In the genomic region with DNA sequence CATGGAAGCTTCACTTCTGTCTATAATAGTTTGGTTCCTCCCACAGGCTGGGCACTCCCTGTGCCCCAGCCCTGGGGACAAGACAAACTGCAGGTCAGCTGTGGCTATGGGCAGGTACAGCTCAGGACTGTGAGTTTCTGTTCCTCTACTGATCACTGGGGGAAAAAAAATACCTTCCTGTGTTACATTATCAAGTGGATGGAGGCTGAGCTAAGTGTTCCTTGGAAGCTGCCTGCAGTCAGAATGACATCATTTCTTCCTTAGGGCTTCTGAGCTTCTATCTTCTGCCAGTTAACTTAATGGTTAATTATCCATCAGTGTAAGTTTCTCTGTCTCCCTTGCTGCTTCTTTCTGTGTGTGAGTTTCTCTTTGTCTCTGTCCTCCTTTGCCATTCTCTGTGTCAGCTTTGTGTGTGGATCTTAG, we compare ENCODE assay signal across 9 cellular contexts. TPM values are rescaled to one million over a fixed set of nuclear protein-coding genes. Genes with fewer than 3 reads are reported as not detected.
DNase-seq lines count a peak whose midpoint lies in the region; ATAC-seq, FAIRE-seq and TF ChIP-seq lines count a peak whose summit lies in the region.
"Had no signal": no experiment of that assay in that cellular context is flagged by ENCODE, and none has a peak within 500 bp of the region (broad histone marks: within the 10 kb centered on the region; RNA-seq: fewer than 3 reads in every experiment).

No MANE protein-coding gene starts in this region.

- peak; percentile 88 for ATAC-seq in GM18498 (IDR thresholded peaks at IDR 0.05; ENCODE audit: unreplicated experiment)
- ATAC-seq in GM21360 (IDR thresholded peaks at IDR 0.05; ENCODE audit: unreplicated experiment): peak; percentile 72
- peak; percentile 78 for ATAC-seq in HG03432 (IDR thresholded peaks at IDR 0.05; ENCODE audit: unreplicated experiment)

- no peaks in the 10 kb centered on the region for H3K36me3 ChIP-seq in bronchial epithelial cell (ENCODE audit: control insufficient read depth, insufficient read depth, low read length)
- no peaks in the 10 kb centered on the region for H3K36me3 ChIP-seq in breast epithelium
- H3K36me3 ChIP-seq in small intestine (ENCODE audit: control insufficient read depth in 2 of 2, insufficient read depth in 2 of 2, low read length in 2 of 2): no peaks in the 10 kb centered on the region

- peaks cover 5% of the 10 kb centered on the region for H3K27me3 ChIP-seq in bronchial epithelial cell (ENCODE audit: control insufficient read depth, insufficient read depth, low read length)
- H3K27me3 ChIP-seq in breast epithelium: peaks cover 0 to 25% of the 10 kb centered on the region in 2 donors
- H3K27me3 ChIP-seq in small intestine (ENCODE audit: control insufficient read depth in 2 of 2, insufficient read depth in 2 of 2, low read length in 2 of 2): no peaks in the 10 kb centered on the region

- TF ChIP-seq POLR2A in breast epithelium (IDR thresholded peaks at IDR 0.05): no peak

- H3K4me3 ChIP-seq in bronchial epithelial cell (ENCODE audit: low read depth, low read length) (no peak overlapping the region), breast epithelium (no peak overlapping the region), small intestine (ENCODE audit: low read depth in 1 of 2, low read length in 2 of 2) (no peak overlapping the region)

- intact Hi-C loops in breast epithelium (cut with DNase I; ENCODE audit: low total_unique reads): no loop called here

- DNase-seq in bronchial epithelial cell (ENCODE audit: low read depth) (peak; percentile 15), breast epithelium (ENCODE audit: low spot score in 2 of 2) (no peak), GOT3 (lab: John Stamatoyannopoulos, UW) (no peak), ureter (ENCODE audit: low spot score) (no peak), small intestine (no peak)

- H3K9me3 ChIP-seq in breast epithelium (no peaks in the 10 kb centered on the region), small intestine (ENCODE audit: control insufficient read depth, low read depth) (no peaks in the 10 kb centered on the region)

- H3K27ac ChIP-seq in breast epithelium (no peak overlapping the region), small intestine (ENCODE audit: low read depth in 1 of 2, low read length in 1 of 2) (no peak overlapping the region)

- H3K4me1 ChIP-seq in breast epithelium (no peaks in the 10 kb centered on the region), small intestine (ENCODE audit: control insufficient read depth in 2 of 2, insufficient read depth in 1 of 2, low read depth in 1 of 2, low read length in 1 of 2) (no peaks in the 10 kb centered on the region)

- FAIRE-seq in bronchial epithelial cell (lab: Jason Lieb, UNC) (no peak), small intestine (lab: Jason Lieb, UNC) (no peak)
- FAIRE-seq: H1 had no signal

- TF ChIP-seq CTCF in bronchial epithelial cell (IDR thresholded peaks at IDR 0.05; ENCODE audit: insufficient read depth, low read length, severe bottlenecking) (no peak), breast epithelium (IDR thresholded peaks at IDR 0.05) (no peak)

RNA-seq across cellular contexts. Expression of gene RAB33A, which starts 4.6 kb away (rescaled TPM):
- total RNA-seq in bronchial epithelial cell (0.13 and 0.26 TPM in 2 replicates), breast epithelium (1 to 10 TPM in 2 of 3 donors, under 1 TPM in 1; 0.73 to 2.6 (median 1.6) TPM), ureter (1.9 TPM)
- 1 to 10 TPM in 2 of 3 donors, under 1 TPM in 1; 0.79 to 1.1 (median 1.1) TPM for polyA plus RNA-seq in small intestine

RNA-seq across cellular contexts. Expression of gene AIFM1, which starts 10.7 kb away (rescaled TPM):
- total RNA-seq in bronchial epithelial cell: 23.8 and 26.6 TPM in 2 replicates
- 10 to 100 TPM; 13.5 to 24.6 (median 16.6) TPM for total RNA-seq in breast epithelium
- total RNA-seq in ureter: 28.5 TPM
- 10 to 100 TPM; 50.3 to 92.6 (median 60.9) TPM for polyA plus RNA-seq in small intestine
